8 cellular contexts compared by ENCODE assay signal in genomic region chr3:83523470-83524073, GRCh38.
A peak's percentile ranks its signal among the peaks of the same experiment; 100 is the strongest.
DNase-seq lines count a peak whose midpoint lies in the region; ATAC-seq and TF ChIP-seq lines count a peak whose summit lies in the region.

No MANE protein-coding gene starts in this region.

- no peak overlapping the region for H3K4me3 Mint-ChIP-seq in H9

- H3K4me1 ChIP-seq in H9 (ENCODE audit: insufficient read depth, low read length) (no peaks in the 10 kb centered on the region), MM.1S (ENCODE audit: low read length) (no peaks in the 10 kb centered on the region), foreskin keratinocyte (no peaks in the 10 kb centered on the region)

- H2AFZ ChIP-seq in H9 (ENCODE audit: low read length) (no peak overlapping the region), MM.1S (ENCODE audit: low read length) (no peak overlapping the region)

- H3K9me3 Mint-ChIP-seq in H9 = no peaks in the 10 kb centered on the region

- no peak overlapping the region for H3K23ac ChIP-seq in H9 (ENCODE audit: insufficient read length, low read depth, low read length)

- no peak overlapping the region for H3K18ac ChIP-seq in H9 (ENCODE audit: insufficient read length, low read depth, low read length)

- H2AK5ac ChIP-seq in H9 (ENCODE audit: insufficient read length, low read length) = no peak overlapping the region

- TF ChIP-seq CTCF in GM12874 (IDR thresholded peaks at IDR 0.05; ENCODE audit: insufficient read depth, low read depth, low read length) (peak; percentile 62), H9 (conservative IDR thresholded peaks at IDR 0.05) (peak; percentile 90), MM.1S (IDR thresholded peaks at IDR 0.05; ENCODE audit: low read length) (peak; percentile 69), foreskin keratinocyte (conservative IDR thresholded peaks at IDR 0.05) (peak; percentile 64)

- no peak overlapping the region for H3K56ac ChIP-seq in H9 (ENCODE audit: insufficient read length, low read depth, low read length)

- no peaks in the 10 kb centered on the region for H3K27me3 Mint-ChIP-seq in H9 (ENCODE audit: low read depth)

- H2BK12ac ChIP-seq in H9 (ENCODE audit: insufficient read length, low read depth, low read length) = no peak overlapping the region

- no peak overlapping the region for H3K4me3 ChIP-seq in MM.1S (ENCODE audit: low read length)

- H2BK5ac ChIP-seq in H9 (ENCODE audit: insufficient read length, low read length) = no peak overlapping the region

- H3F3A ChIP-seq in MM.1S (ENCODE audit: insufficient read depth, low read length) = no peaks in the 10 kb centered on the region

- H2BK20ac ChIP-seq in H9 (ENCODE audit: low read depth, low read length, poor library complexity, severe bottlenecking) = no peak overlapping the region

- no peaks in the 10 kb centered on the region for H3K36me3 ChIP-seq in MM.1S (replicated peaks; ENCODE audit: insufficient read depth, low read length)

- H3K27me3 ChIP-seq in H9 (ENCODE audit: insufficient read depth, low read length) = no peaks in the 10 kb centered on the region
- no peaks in the 10 kb centered on the region for H3K27me3 ChIP-seq in MM.1S (replicated peaks; ENCODE audit: insufficient read depth, low read length)
- H3K27me3 ChIP-seq in foreskin keratinocyte = no peaks in the 10 kb centered on the region

- no peaks in the 10 kb centered on the region for H3K9me3 ChIP-seq in H9 (ENCODE audit: control insufficient read depth, low read depth, low read length)
- H3K9me3 ChIP-seq in MM.1S (replicated peaks; ENCODE audit: insufficient read depth, low read length) = no peaks in the 10 kb centered on the region

- H3K79me1 ChIP-seq in H9 (ENCODE audit: insufficient read depth, low read depth, low read length, poor library complexity, severe bottlenecking) = no peaks in the 10 kb centered on the region

- no peak overlapping the region for H3K27ac Mint-ChIP-seq in H9

- peak; percentile 78 for DNase-seq in H9
- DNase-seq in MM.1S = peak; percentile 52
- DNase-seq in SIG-M5 (lab: John Stamatoyannopoulos, UW) = peak; percentile 8
- peak; percentile 13 to 55 for DNase-seq in foreskin keratinocyte
- peak; percentile 53 for DNase-seq in renal cortical epithelial cell (ENCODE audit: low read depth)
- no peak for DNase-seq in HCEC 1CT

- H3K27ac ChIP-seq in H9 (ENCODE audit: insufficient read length, low read depth, low read length) (no peak overlapping the region), MM.1S (ENCODE audit: low read length) (no peak overlapping the region), foreskin keratinocyte (no peak overlapping the region)

- no peak overlapping the region for H4K8ac ChIP-seq in H9 (replicated peaks; ENCODE audit: insufficient read length, low read depth, low read length)

- no peak overlapping the region for H2BK120ac ChIP-seq in H9 (ENCODE audit: low read depth, low read length, poor library complexity, severe bottlenecking)

- H4K5ac ChIP-seq in H9 (ENCODE audit: insufficient read length, low read depth, low read length) = no peak overlapping the region

- H3K4me1 Mint-ChIP-seq in H9 = peaks cover 2 to 3% of the 10 kb centered on the region in 2 experiments; a peak in 3 of 4 replicates

- no peak overlapping the region for H2BK15ac ChIP-seq in H9 (ENCODE audit: low read depth, low read length)

- ATAC-seq in foreskin keratinocyte = peak; percentile 79
- no peak for ATAC-seq in GM21526 (IDR thresholded peaks at IDR 0.05; ENCODE audit: low FRiP score, unreplicated experiment)

- no peaks in the 10 kb centered on the region for H3K36me3 Mint-ChIP-seq in H9 (ENCODE audit: insufficient read depth in 1 of 3, low read depth in 3 of 3)

- no CpG with 5 or more reads among the region's 7 CpGs for WGBS in H9 (ENCODE audit: extremely low coverage, insufficient read length, low lambda C conversion rate)

- no peak overlapping the region for H3K14ac ChIP-seq in H9 (ENCODE audit: insufficient read depth, low read length)

- no peak overlapping the region for H4K91ac ChIP-seq in H9 (ENCODE audit: insufficient read length, low read depth, low read length)

- H4K20me1 ChIP-seq in H9 (ENCODE audit: control insufficient read depth, insufficient read depth, insufficient read length) = no peaks in the 10 kb centered on the region
- no peaks in the 10 kb centered on the region for H4K20me1 ChIP-seq in MM.1S (ENCODE audit: insufficient read depth, low read length)

- no peak overlapping the region for H3K9ac ChIP-seq in H9 (ENCODE audit: extremely low read depth, insufficient read length, low read length)
- no peak overlapping the region for H3K9ac ChIP-seq in MM.1S (ENCODE audit: low read length)

- H3T11ph ChIP-seq in H9 (ENCODE audit: low read length) = no peak overlapping the region

- H3K4ac ChIP-seq in H9 (ENCODE audit: low read depth, low read length) = no peak overlapping the region

- H3K4me2 ChIP-seq in H9 (ENCODE audit: insufficient read depth, insufficient read length, low read length) (no peak overlapping the region), MM.1S (ENCODE audit: low read depth, low read length) (no peak overlapping the region)

- no peaks in the 10 kb centered on the region for H3K79me2 ChIP-seq in H9 (ENCODE audit: insufficient read depth, low read length)
- H3K79me2 ChIP-seq in MM.1S (ENCODE audit: low read length) = no peaks in the 10 kb centered on the region

- no peaks in the 10 kb centered on the region for H3K23me2 ChIP-seq in H9 (ENCODE audit: insufficient read length, low read depth, low read length, poor library complexity, severe bottlenecking)

- no peaks in the 10 kb centered on the region for H3K9me2 ChIP-seq in MM.1S (replicated peaks; ENCODE audit: insufficient read depth, low read length)
